ENCODE assay signal across 8 cellular contexts in genomic region chr9:18516514-18516913, GRCh38.
"Had no signal": no experiment of that assay in that cellular context is flagged by ENCODE, and none has a peak within 500 bp of the region (broad histone marks: within the 10 kb centered on the region; RNA-seq: fewer than 3 reads in every experiment).

No MANE protein-coding gene starts in this region.

- ATAC-seq: GM23338, HCT116 had no signal

- DNase-seq: GM23248, GOT3, H7, H9, HCEC 1CT, HFFc6 had no signal
